In the genomic region with DNA sequence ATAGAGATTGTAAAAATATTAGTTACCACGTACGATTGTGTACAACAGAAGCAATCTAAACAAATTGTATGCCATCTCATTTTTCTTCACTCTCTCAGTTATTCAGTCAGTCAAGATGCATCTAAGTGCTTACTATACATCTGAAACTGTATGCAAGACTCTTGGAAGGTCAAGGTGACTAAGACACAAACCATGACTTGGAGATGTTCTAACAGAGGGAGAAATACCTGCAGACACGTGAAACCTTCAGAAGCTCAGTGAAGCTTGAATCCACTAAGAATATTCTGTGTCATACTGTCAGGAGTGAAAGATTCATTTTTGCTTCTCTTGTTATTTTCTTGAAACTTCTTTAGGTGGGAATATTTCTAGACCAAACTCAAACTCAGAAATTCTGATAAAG, we compare ENCODE assay signal across 1 cellular context.
TF ChIP-seq lines count a peak whose summit lies in the region.

No MANE protein-coding gene starts in this region.

TF ChIP-seq in GM12878, 131 proteins besides CTCF, POLR2A, EP300 and RAD21 (continued from another document):
- TF ChIP-seq, protein P1, sequence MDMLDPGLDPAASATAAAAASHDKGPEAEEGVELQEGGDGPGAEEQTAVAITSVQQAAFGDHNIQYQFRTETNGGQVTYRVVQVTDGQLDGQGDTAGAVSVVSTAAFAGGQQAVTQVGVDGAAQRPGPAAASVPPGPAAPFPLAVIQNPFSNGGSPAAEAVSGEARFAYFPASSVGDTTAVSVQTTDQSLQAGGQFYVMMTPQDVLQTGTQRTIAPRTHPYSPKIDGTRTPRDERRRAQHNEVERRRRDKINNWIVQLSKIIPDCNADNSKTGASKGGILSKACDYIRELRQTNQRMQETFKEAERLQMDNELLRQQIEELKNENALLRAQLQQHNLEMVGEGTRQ (IDR thresholded peaks at IDR 0.05; ENCODE audit: borderline replicate concordance, low read depth, low read length), result no peak
- TF ChIP-seq CBFB (IDR thresholded peaks at IDR 0.05; ENCODE audit: low read depth), result no peak
- TF ChIP-seq, protein P2, sequence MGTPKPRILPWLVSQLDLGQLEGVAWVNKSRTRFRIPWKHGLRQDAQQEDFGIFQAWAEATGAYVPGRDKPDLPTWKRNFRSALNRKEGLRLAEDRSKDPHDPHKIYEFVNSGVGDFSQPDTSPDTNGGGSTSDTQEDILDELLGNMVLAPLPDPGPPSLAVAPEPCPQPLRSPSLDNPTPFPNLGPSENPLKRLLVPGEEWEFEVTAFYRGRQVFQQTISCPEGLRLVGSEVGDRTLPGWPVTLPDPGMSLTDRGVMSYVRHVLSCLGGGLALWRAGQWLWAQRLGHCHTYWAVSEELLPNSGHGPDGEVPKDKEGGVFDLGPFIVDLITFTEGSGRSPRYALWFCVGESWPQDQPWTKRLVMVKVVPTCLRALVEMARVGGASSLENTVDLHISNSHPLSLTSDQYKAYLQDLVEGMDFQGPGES (IDR thresholded peaks at IDR 0.05), result no peak
- no peak for TF ChIP-seq BMI1 (IDR thresholded peaks at IDR 0.05; ENCODE audit: borderline replicate concordance)
- TF ChIP-seq DPF2 (IDR thresholded peaks at IDR 0.05), result no peak
- no peak for TF ChIP-seq SMAD5 (IDR thresholded peaks at IDR 0.05; ENCODE audit: low read depth)
- TF ChIP-seq ATF7 (IDR thresholded peaks at IDR 0.05; ENCODE audit: low read depth), result no peak
- no peak for TF ChIP-seq POU2F2 (IDR thresholded peaks at IDR 0.05; ENCODE audit: borderline replicate concordance, low read depth, low read length)
- no peak for TF ChIP-seq EGR1 (IDR thresholded peaks at IDR 0.05; ENCODE audit: borderline replicate concordance in 1 of 2, low read depth in 2 of 2, low read length in 2 of 2)
- no peak for TF ChIP-seq HDGF (IDR thresholded peaks at IDR 0.05)
- no peak for TF ChIP-seq BRCA1 (IDR thresholded peaks at IDR 0.05; ENCODE audit: low read depth, low read length)
TF ChIP-seq in GM12878: peak in this region for 0.
